ENCODE assay signal across 13 cellular contexts in the genomic region with DNA sequence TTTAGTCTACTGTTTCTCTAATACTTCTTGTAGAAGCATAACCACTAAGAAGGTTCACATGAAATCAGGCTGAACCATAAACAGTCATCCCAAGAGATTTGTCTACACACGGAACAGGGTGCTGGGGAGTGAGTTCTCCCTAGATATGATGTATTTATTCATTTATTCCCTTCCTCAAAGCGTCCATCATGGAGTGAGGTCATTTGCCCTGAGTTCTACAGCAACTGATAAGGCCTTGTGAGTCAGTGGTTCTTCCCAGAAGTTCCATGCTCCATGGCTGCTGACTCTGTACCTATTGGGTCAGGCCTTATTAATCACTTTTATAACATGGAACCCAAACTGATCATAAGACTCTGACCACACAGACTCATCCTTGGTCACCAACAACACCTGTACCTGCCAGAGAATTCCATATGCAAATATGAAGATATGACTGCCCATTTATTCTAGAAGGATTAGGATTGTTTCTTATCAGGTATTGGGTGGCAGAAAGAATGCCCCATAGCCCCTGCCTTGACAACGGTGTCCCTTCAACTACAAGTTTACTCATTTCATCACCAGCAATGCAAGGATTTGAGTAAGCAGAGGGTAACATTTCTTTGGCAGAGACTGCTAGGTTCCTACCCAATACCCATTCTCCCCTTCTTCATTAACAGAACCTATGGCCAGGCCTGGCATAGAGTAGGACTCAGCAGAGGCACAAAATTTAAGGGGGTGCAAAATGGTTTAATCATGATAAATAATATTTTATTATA.
A peak's percentile ranks its signal among the peaks of the same experiment; 100 is the strongest.
DNase-seq lines count a peak whose midpoint lies in the region; ATAC-seq, FAIRE-seq and TF ChIP-seq lines count a peak whose summit lies in the region.
"Had no signal": no experiment of that assay in that cellular context is flagged by ENCODE, and none has a peak within 500 bp of the region (broad histone marks: within the 10 kb centered on the region; RNA-seq: fewer than 3 reads in every experiment).

No MANE protein-coding gene starts in this region.

- no peak overlapping the region for H2AK5ac ChIP-seq in mesendoderm (ENCODE audit: low read length)

- H3K4me2 ChIP-seq in skeletal muscle satellite cell (ENCODE audit: low read length) (peak overlapping the region; percentile 1), mesendoderm (ENCODE audit: low read length) (no peak overlapping the region)

- H3K4ac ChIP-seq in mesendoderm (ENCODE audit: low read depth, low read length) = no peak overlapping the region

- H3K79me2 ChIP-seq in mesendoderm (ENCODE audit: control insufficient read depth, insufficient read depth, low read length) = peaks cover 3% of the 10 kb centered on the region

- peak overlapping the region; percentile 64 for H3K9ac ChIP-seq in skeletal muscle satellite cell (ENCODE audit: low read depth, low read length)
- no peak overlapping the region for H3K9ac ChIP-seq in mesendoderm (ENCODE audit: low read length)

- H3K79me1 ChIP-seq in mesendoderm (ENCODE audit: low read length) = peaks cover 6% of the 10 kb centered on the region

- H2BK15ac ChIP-seq in mesendoderm (replicated peaks; ENCODE audit: low read depth) = no peak overlapping the region

- H4K5ac ChIP-seq in mesendoderm (ENCODE audit: low read length) = no peak overlapping the region

- no peak for DNase-seq in GM19239 (ENCODE audit: insufficient read length, low spot score)
- peak; percentile 47 for DNase-seq in fibroblast of peridontal ligament (ENCODE audit: extremely low read depth)
- no peak for DNase-seq in mesendoderm
- DNase-seq: activated CD4-positive, alpha-beta memory T cell treated with anti-CD3 and anti-CD28 coated beads for 36 hours; activated naive CD8-positive, alpha-beta T cell treated with anti-CD3 and anti-CD28 coated beads, Interleukin-2, amount 50 U/mL, for 24 hours; DND-41; spleen had no signal

- H2BK120ac ChIP-seq in mesendoderm (ENCODE audit: low read depth, low read length) = no peak overlapping the region

- no peak overlapping the region for H3K4me3 ChIP-seq in skeletal muscle satellite cell (ENCODE audit: low read length)
- H3K4me3 ChIP-seq in mesendoderm (ENCODE audit: low read length) = no peak overlapping the region
- H3K4me3 ChIP-seq: spleen had no signal

- no peak for TF ChIP-seq POLR2A in GM18505 (IDR thresholded peaks at IDR 0.05; ENCODE audit: borderline replicate concordance, extremely low read depth, insufficient read depth, insufficient read length)

- no peak overlapping the region for H2BK5ac ChIP-seq in mesendoderm (ENCODE audit: low read length)

- H4K8ac ChIP-seq in mesendoderm (ENCODE audit: low read depth, low read length) = no peak overlapping the region

- no peak overlapping the region for H3K18ac ChIP-seq in mesendoderm (ENCODE audit: low read length)

- no peak overlapping the region for H3K23ac ChIP-seq in mesendoderm (ENCODE audit: low read length)

- H3K4me1 ChIP-seq in skeletal muscle satellite cell (ENCODE audit: control insufficient read depth, insufficient read depth, low read length) = peaks cover 68% of the 10 kb centered on the region
- H3K4me1 ChIP-seq in mesendoderm (ENCODE audit: control insufficient read depth, low read depth, low read length) = peaks cover 3% of the 10 kb centered on the region

- H3K27ac ChIP-seq in mesendoderm (ENCODE audit: low read depth, low read length) = no peak overlapping the region

- FAIRE-seq in GM19239 (lab: Jason Lieb, UNC) = peak; percentile 33

- no peaks in the 10 kb centered on the region for H3K36me3 ChIP-seq in skeletal muscle satellite cell (ENCODE audit: insufficient read depth, low read length)
- no peaks in the 10 kb centered on the region for H3K36me3 ChIP-seq in mesendoderm (ENCODE audit: control insufficient read depth, insufficient read depth, low read length)
- H3K36me3 ChIP-seq: spleen had no signal

- ATAC-seq in SK-N-SH treated with all-trans-retinoic acid at 6 μM for 48 hours = no peak; the same call in 2 of the 3 replicates
- no peak for ATAC-seq in GM21529 (IDR thresholded peaks at IDR 0.05; ENCODE audit: unreplicated experiment)
- no peak for ATAC-seq in GM18505 (IDR thresholded peaks at IDR 0.05; ENCODE audit: unreplicated experiment)
- no peak for ATAC-seq in GM21786 (IDR thresholded peaks at IDR 0.05; ENCODE audit: unreplicated experiment)
- ATAC-seq: activated naive CD8-positive, alpha-beta T cell treated with anti-CD3 and anti-CD28 coated beads, Interleukin-2, amount 50 U/mL, for 24 hours; stimulated activated memory B cell treated with anti-CD40 and anti-IgM and Interleukin-4, amounts not matched to agents 10 μg/mL and 1 μg/mL and 100 μg/mL, for 72 hours had no signal

- no CpG with 5 or more reads among the region's 3 CpGs for whole genome bisulfite sequencing in mesendoderm (ENCODE audit: extremely low coverage, insufficient coverage, low lambda C conversion rate)

- H3K27me3 ChIP-seq in skeletal muscle satellite cell (ENCODE audit: control insufficient read depth, insufficient read depth, low read length) (no peaks in the 10 kb centered on the region), mesendoderm (ENCODE audit: insufficient read depth, low read length, poor library complexity) (no peaks in the 10 kb centered on the region)
- H3K27me3 ChIP-seq: spleen had no signal

- H3K56ac ChIP-seq in mesendoderm (ENCODE audit: low read length) = no peak overlapping the region

- no peaks in the 10 kb centered on the region for H3K9me3 ChIP-seq in skeletal muscle satellite cell (replicated peaks; ENCODE audit: low read length)
- H3K9me3 ChIP-seq: spleen had no signal

TF ChIP-seq in SK-N-SH treated with all-trans-retinoic acid at 6 μM for 48 hours, 23 proteins besides CTCF, POLR2A, EP300 and RAD21:
- TF ChIP-seq RARB (CRISPR knock-in tag; IDR thresholded peaks at IDR 0.05) (no peak), BACH2 (CRISPR knock-in tag; IDR thresholded peaks at IDR 0.05; ENCODE audit: borderline replicate concordance) (no peak), CSDC2 (CRISPR knock-in tag; IDR thresholded peaks at IDR 0.05) (peak; percentile 88; the same call in 1 of the 2 replicates), TCF4 (CRISPR knock-in tag; IDR thresholded peaks at IDR 0.05; ENCODE audit: borderline replicate concordance) (no peak), ZNF70 (CRISPR knock-in tag; IDR thresholded peaks at IDR 0.05) (no peak), ISL1 (CRISPR knock-in tag; IDR thresholded peaks at IDR 0.05) (peak; percentile 51), ZNF8 (CRISPR knock-in tag; IDR thresholded peaks at IDR 0.05) (no peak), TOX (CRISPR knock-in tag; IDR thresholded peaks at IDR 0.05; ENCODE audit: borderline replicate concordance) (no peak), SNAI2 (CRISPR knock-in tag; IDR thresholded peaks at IDR 0.05) (no peak), ZFP3 (CRISPR knock-in tag; IDR thresholded peaks at IDR 0.05) (peak; percentile 66), PPARA (CRISPR knock-in tag; IDR thresholded peaks at IDR 0.05; ENCODE audit: borderline replicate concordance) (no peak), GLIS3 (CRISPR knock-in tag; IDR thresholded peaks at IDR 0.05) (no peak), OSR1 (CRISPR knock-in tag; IDR thresholded peaks at IDR 0.05) (no peak)
- TF ChIP-seq, protein P1, sequence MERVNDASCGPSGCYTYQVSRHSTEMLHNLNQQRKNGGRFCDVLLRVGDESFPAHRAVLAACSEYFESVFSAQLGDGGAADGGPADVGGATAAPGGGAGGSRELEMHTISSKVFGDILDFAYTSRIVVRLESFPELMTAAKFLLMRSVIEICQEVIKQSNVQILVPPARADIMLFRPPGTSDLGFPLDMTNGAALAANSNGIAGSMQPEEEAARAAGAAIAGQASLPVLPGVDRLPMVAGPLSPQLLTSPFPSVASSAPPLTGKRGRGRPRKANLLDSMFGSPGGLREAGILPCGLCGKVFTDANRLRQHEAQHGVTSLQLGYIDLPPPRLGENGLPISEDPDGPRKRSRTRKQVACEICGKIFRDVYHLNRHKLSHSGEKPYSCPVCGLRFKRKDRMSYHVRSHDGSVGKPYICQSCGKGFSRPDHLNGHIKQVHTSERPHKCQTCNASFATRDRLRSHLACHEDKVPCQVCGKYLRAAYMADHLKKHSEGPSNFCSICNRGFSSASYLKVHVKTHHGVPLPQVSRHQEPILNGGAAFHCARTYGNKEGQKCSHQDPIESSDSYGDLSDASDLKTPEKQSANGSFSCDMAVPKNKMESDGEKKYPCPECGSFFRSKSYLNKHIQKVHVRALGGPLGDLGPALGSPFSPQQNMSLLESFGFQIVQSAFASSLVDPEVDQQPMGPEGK (CRISPR knock-in tag; IDR thresholded peaks at IDR 0.05; ENCODE audit: borderline replicate concordance) = no peak
- TF ChIP-seq, protein P2, sequence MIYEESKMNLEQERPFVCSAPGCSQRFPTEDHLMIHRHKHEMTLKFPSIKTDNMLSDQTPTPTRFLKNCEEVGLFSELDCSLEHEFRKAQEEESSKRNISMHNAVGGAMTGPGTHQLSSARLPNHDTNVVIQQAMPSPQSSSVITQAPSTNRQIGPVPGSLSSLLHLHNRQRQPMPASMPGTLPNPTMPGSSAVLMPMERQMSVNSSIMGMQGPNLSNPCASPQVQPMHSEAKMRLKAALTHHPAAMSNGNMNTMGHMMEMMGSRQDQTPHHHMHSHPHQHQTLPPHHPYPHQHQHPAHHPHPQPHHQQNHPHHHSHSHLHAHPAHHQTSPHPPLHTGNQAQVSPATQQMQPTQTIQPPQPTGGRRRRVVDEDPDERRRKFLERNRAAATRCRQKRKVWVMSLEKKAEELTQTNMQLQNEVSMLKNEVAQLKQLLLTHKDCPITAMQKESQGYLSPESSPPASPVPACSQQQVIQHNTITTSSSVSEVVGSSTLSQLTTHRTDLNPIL (CRISPR knock-in tag; IDR thresholded peaks at IDR 0.05; ENCODE audit: low read depth) = peak; percentile 21; the same call in 1 of the 2 replicates
